In the genomic region with DNA sequence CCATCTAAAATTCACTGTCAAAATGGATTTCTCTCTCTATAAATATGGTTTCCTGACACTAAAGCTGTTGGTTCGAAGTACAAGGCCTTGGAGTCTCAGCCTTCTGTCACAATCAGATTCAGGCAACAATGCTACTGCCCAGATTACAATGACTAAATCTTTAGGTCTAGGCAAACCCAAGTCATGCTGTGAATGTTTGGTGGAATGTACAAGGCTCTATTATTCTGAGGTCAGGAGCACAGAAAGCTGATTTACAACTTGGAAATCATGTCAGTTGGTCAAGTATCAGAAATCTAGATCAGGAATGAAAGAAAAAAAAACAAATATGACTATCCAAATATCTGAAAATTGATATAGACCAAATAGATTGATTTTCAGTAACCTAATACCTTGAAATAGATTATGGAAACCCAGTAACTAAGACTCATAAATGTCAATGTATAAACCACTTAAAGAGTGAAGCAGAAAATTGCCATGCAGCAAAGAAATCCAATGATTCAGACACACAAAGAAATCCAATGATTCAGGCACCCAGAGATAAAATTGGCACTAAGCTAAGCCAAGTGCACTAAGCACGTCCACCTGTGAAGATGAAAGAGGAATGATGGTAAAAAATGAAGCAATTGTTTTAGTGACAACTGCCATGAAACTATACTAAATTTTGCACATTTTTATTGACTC, we compare ENCODE assay signal across 20 cellular contexts.
"Had no signal": no experiment of that assay in that cellular context is flagged by ENCODE, and none has a peak within 500 bp of the region (broad histone marks: within the 10 kb centered on the region; RNA-seq: fewer than 3 reads in every experiment).

No MANE protein-coding gene starts in this region.

- DNase-seq: activated CD4-positive, alpha-beta memory T cell treated with anti-CD3 and anti-CD28 coated beads, Interleukin-2, amount 10 ng/mL, durations not matched to agents 7 days and 5 days; activated CD4-positive, alpha-beta T cell treated with anti-CD3 and anti-CD28 coated beads for 36 hours; activated CD8-positive, alpha-beta memory T cell treated with anti-CD3 and anti-CD28 coated beads, Interleukin-2, amount 10 ng/mL, durations not matched to agents 7 days and 5 days; body of pancreas; caudate nucleus; head of caudate nucleus; kidney; left ventricle myocardium inferior; mammary epithelial cell; naive B cell; psoas muscle; right lobe of liver; spleen; stimulated activated naive B cell treated with anti-CD40 and anti-IgM and Interleukin-4, amounts not matched to agents 10 μg/mL and 1 μg/mL and 100 μg/mL, for 72 hours; SW 1271; T-helper 2 cell; upper lobe of left lung had no signal

- H3K36me3 Mint-ChIP-seq: activated CD8-positive, alpha-beta memory T cell treated with anti-CD3 and anti-CD28 coated beads, Interleukin-2, amount 10 ng/mL, durations not matched to agents 7 days and 5 days; activated naive CD8-positive, alpha-beta T cell; naive B cell; stimulated activated naive B cell treated with anti-CD40 and anti-IgM and Interleukin-4, amounts not matched to agents 10 μg/mL and 1 μg/mL and 100 μg/mL, for 72 hours had no signal

- H3K27ac Mint-ChIP-seq: activated CD4-positive, alpha-beta memory T cell treated with anti-CD3 and anti-CD28 coated beads, Interleukin-2, amount 10 ng/mL, durations not matched to agents 7 days and 5 days; activated CD4-positive, alpha-beta T cell treated with anti-CD3 and anti-CD28 coated beads for 36 hours; activated CD8-positive, alpha-beta memory T cell treated with anti-CD3 and anti-CD28 coated beads, Interleukin-2, amount 10 ng/mL, durations not matched to agents 7 days and 5 days; activated naive CD8-positive, alpha-beta T cell; stimulated activated naive B cell treated with anti-CD40 and anti-IgM and Interleukin-4, amounts not matched to agents 10 μg/mL and 1 μg/mL and 100 μg/mL, for 72 hours had no signal

- H3K27ac ChIP-seq: body of pancreas, left ventricle myocardium inferior, psoas muscle, right lobe of liver, spleen, thoracic aorta, upper lobe of left lung had no signal

- H3K4me1 Mint-ChIP-seq: activated CD4-positive, alpha-beta memory T cell treated with anti-CD3 and anti-CD28 coated beads, Interleukin-2, amount 10 ng/mL, durations not matched to agents 7 days and 5 days; activated CD4-positive, alpha-beta T cell treated with anti-CD3 and anti-CD28 coated beads for 36 hours; activated CD8-positive, alpha-beta memory T cell treated with anti-CD3 and anti-CD28 coated beads, Interleukin-2, amount 10 ng/mL, durations not matched to agents 7 days and 5 days; naive B cell; neural crest cell; stimulated activated naive B cell treated with anti-CD40 and anti-IgM and Interleukin-4, amounts not matched to agents 10 μg/mL and 1 μg/mL and 100 μg/mL, for 72 hours had no signal

- H3K36me3 ChIP-seq: left ventricle myocardium inferior, right lobe of liver, spleen, thoracic aorta, upper lobe of left lung had no signal

- H3K4me3 ChIP-seq: body of pancreas, left ventricle myocardium inferior, psoas muscle, right lobe of liver, spleen, thoracic aorta, upper lobe of left lung had no signal

- H3K9me3 ChIP-seq: body of pancreas, psoas muscle, right lobe of liver, thoracic aorta, upper lobe of left lung had no signal

- H3K27me3 Mint-ChIP-seq: activated CD4-positive, alpha-beta memory T cell treated with anti-CD3 and anti-CD28 coated beads, Interleukin-2, amount 10 ng/mL, durations not matched to agents 7 days and 5 days; activated CD4-positive, alpha-beta T cell treated with anti-CD3 and anti-CD28 coated beads for 36 hours; activated CD8-positive, alpha-beta memory T cell treated with anti-CD3 and anti-CD28 coated beads, Interleukin-2, amount 10 ng/mL, durations not matched to agents 7 days and 5 days; activated naive CD8-positive, alpha-beta T cell; naive B cell; stimulated activated naive B cell treated with anti-CD40 and anti-IgM and Interleukin-4, amounts not matched to agents 10 μg/mL and 1 μg/mL and 100 μg/mL, for 72 hours had no signal

- H3K27me3 ChIP-seq: body of pancreas, right lobe of liver, spleen, upper lobe of left lung had no signal

- H3K4me1 ChIP-seq: body of pancreas, left ventricle myocardium inferior, psoas muscle, right lobe of liver, spleen, upper lobe of left lung had no signal

- H3K4me3 Mint-ChIP-seq: activated CD4-positive, alpha-beta memory T cell treated with anti-CD3 and anti-CD28 coated beads, Interleukin-2, amount 10 ng/mL, durations not matched to agents 7 days and 5 days; activated CD4-positive, alpha-beta T cell treated with anti-CD3 and anti-CD28 coated beads for 36 hours; activated CD8-positive, alpha-beta memory T cell treated with anti-CD3 and anti-CD28 coated beads, Interleukin-2, amount 10 ng/mL, durations not matched to agents 7 days and 5 days; activated naive CD8-positive, alpha-beta T cell; naive B cell; neural crest cell; stimulated activated naive B cell treated with anti-CD40 and anti-IgM and Interleukin-4, amounts not matched to agents 10 μg/mL and 1 μg/mL and 100 μg/mL, for 72 hours had no signal

- ATAC-seq: activated CD4-positive, alpha-beta T cell treated with anti-CD3 and anti-CD28 coated beads for 36 hours; activated CD8-positive, alpha-beta memory T cell treated with anti-CD3 and anti-CD28 coated beads, Interleukin-2, amount 10 ng/mL, durations not matched to agents 7 days and 5 days; body of pancreas; psoas muscle; right lobe of liver; stimulated activated naive B cell treated with anti-CD40 and anti-IgM and Interleukin-4, amounts not matched to agents 10 μg/mL and 1 μg/mL and 100 μg/mL, for 72 hours had no signal
